Comparison of ENCODE assay signal across 23 cellular contexts in the genomic region with DNA sequence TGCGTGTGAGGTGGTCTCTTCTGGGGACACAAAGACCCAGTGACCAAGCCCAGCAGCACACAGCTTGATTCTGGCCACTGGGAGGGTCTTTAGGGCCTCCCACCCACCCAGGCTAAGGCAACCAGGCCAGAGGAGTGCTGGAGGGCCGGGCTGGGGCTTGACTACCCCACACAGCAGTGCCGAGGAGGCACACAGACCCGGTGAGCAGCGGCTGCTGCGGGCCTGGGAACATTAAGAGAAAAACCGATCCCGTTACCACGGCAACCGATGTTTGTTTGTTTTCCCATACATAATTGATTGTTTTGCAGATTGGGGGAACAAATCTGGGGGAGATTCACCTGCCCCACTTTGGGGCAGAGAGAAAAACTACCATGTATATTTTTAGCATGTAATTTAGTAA. TPM values are rescaled to one million over a fixed set of nuclear protein-coding genes. Genes with fewer than 3 reads are reported as not detected.
DNase-seq lines count a peak whose midpoint lies in the region; ATAC-seq and TF ChIP-seq lines count a peak whose summit lies in the region.
"Had no signal": no experiment of that assay in that cellular context is flagged by ENCODE, and none has a peak within 500 bp of the region (broad histone marks: within the 10 kb centered on the region; RNA-seq: fewer than 3 reads in every experiment).

No MANE protein-coding gene starts in this region.

- no peak overlapping the region for H2AK5ac ChIP-seq in H9 (ENCODE audit: insufficient read length, low read length)

- ATAC-seq in GM21723 (IDR thresholded peaks at IDR 0.05; ENCODE audit: unreplicated experiment) (no peak), sciatic nerve (no peak)
- ATAC-seq: A549, Right ventricle myocardium inferior had no signal

- no peak overlapping the region for H2BK20ac ChIP-seq in H9 (ENCODE audit: low read depth, low read length, poor library complexity, severe bottlenecking)

- no peaks in the 10 kb centered on the region for H3K4me1 ChIP-seq in H9 (ENCODE audit: insufficient read depth, low read length)
- H3K4me1 ChIP-seq: BE2C, SJSA1 had no signal

- H3K18ac ChIP-seq in H9 (ENCODE audit: insufficient read length, low read depth, low read length) = peak overlapping the region; percentile 62

- no peak overlapping the region for H2AFZ ChIP-seq in H9 (ENCODE audit: low read length)

- no peaks in the 10 kb centered on the region for H3K79me1 ChIP-seq in H9 (ENCODE audit: insufficient read depth, low read depth, low read length, poor library complexity, severe bottlenecking)

- TF ChIP-seq CTCF in H9 (conservative IDR thresholded peaks at IDR 0.05) = no peak

- H3K4me3 Mint-ChIP-seq in H9 = no peak overlapping the region
- H3K4me3 Mint-ChIP-seq: CD4-positive, CD25-positive, alpha-beta regulatory T cell had no signal

- H3K4ac ChIP-seq in H9 (ENCODE audit: low read depth, low read length) = peak overlapping the region; percentile 51; the same call in 1 of the 2 replicates

- H3K27me3 Mint-ChIP-seq in H9 (ENCODE audit: low read depth) = peaks cover 47% of the 10 kb centered on the region

- peak overlapping the region in 1 of 3 experiments; percentile 26; a peak in 1 of 7 replicates for H3K27ac Mint-ChIP-seq in H9
- H3K27ac Mint-ChIP-seq: CD4-positive, CD25-positive, alpha-beta regulatory T cell had no signal

- no peaks in the 10 kb centered on the region for H3K79me2 ChIP-seq in H9 (ENCODE audit: insufficient read depth, low read length)

- no peak overlapping the region for H2BK15ac ChIP-seq in H9 (ENCODE audit: low read depth, low read length)

- H3K27ac ChIP-seq in H9 (ENCODE audit: insufficient read length, low read depth, low read length) (no peak overlapping the region), cingulate gyrus (ENCODE audit: low read depth, low read length) (peak overlapping the region; percentile 54)
- H3K27ac ChIP-seq: A549, SJSA1 had no signal

- no peaks in the 10 kb centered on the region for H3K9me3 ChIP-seq in H9 (ENCODE audit: control insufficient read depth, low read depth, low read length)
- H3K9me3 ChIP-seq: A549, BE2C, SJSA1 had no signal

- no peak overlapping the region for H4K8ac ChIP-seq in H9 (replicated peaks; ENCODE audit: insufficient read length, low read depth, low read length)

- no peak overlapping the region for H3K23ac ChIP-seq in H9 (ENCODE audit: insufficient read length, low read depth, low read length)

- no peak overlapping the region for H3K9ac ChIP-seq in H9 (ENCODE audit: extremely low read depth, insufficient read length, low read length)

- H3K9me3 Mint-ChIP-seq in H9 = no peaks in the 10 kb centered on the region
- H3K9me3 Mint-ChIP-seq: CD4-positive, CD25-positive, alpha-beta regulatory T cell had no signal

- peak overlapping the region; percentile 63 for H2BK120ac ChIP-seq in H9 (ENCODE audit: low read depth, low read length, poor library complexity, severe bottlenecking)

- H3K4me1 Mint-ChIP-seq in H9 = peaks cover 2 to 9% of the 10 kb centered on the region in 2 experiments; a peak in 2 of 4 replicates

- peaks cover 7% of the 10 kb centered on the region for H3K23me2 ChIP-seq in H9 (ENCODE audit: insufficient read length, low read depth, low read length, poor library complexity, severe bottlenecking)

- peak overlapping the region; percentile 63; the same call in 1 of the 2 replicates for H3K14ac ChIP-seq in H9 (ENCODE audit: insufficient read depth, low read length)

- H4K91ac ChIP-seq in H9 (ENCODE audit: insufficient read length, low read depth, low read length) = no peak overlapping the region

- no peak overlapping the region for H3T11ph ChIP-seq in H9 (ENCODE audit: low read length)

- H4K5ac ChIP-seq in H9 (ENCODE audit: insufficient read length, low read depth, low read length) = no peak overlapping the region

- no peak overlapping the region for H2BK12ac ChIP-seq in H9 (ENCODE audit: insufficient read length, low read depth, low read length)

- intact Hi-C loops in sciatic nerve (cut with DNase I) = no loop called here

- no peak overlapping the region for H2BK5ac ChIP-seq in H9 (ENCODE audit: insufficient read length, low read length)

- peaks cover 8% of the 10 kb centered on the region; the same call in 1 of the 2 replicates for H3K27me3 ChIP-seq in H9 (ENCODE audit: insufficient read depth, low read length)
- H3K27me3 ChIP-seq: BE2C, SJSA1 had no signal

- no peak overlapping the region for H3K56ac ChIP-seq in H9 (ENCODE audit: insufficient read length, low read depth, low read length)

- no peak overlapping the region for H3K4me2 ChIP-seq in H9 (ENCODE audit: insufficient read depth, insufficient read length, low read length)
- H3K4me2 ChIP-seq: A549 had no signal

- no peaks in the 10 kb centered on the region for H3K36me3 Mint-ChIP-seq in H9 (ENCODE audit: insufficient read depth in 1 of 3, low read depth in 3 of 3)
- H3K36me3 Mint-ChIP-seq: CD4-positive, CD25-positive, alpha-beta regulatory T cell had no signal

- no peak for DNase-seq in H9
- peak; percentile 53 for DNase-seq in iPS-NIHi11 (ENCODE audit: low spot score)
- DNase-seq in retina = peak; percentile 61
- DNase-seq in stimulated activated CD4-positive, alpha-beta T cell treated with anti-CD3 and anti-CD28 coated beads, Interleukin-15, amount 100 ng/mL, for 24 hours = no peak
- no peak for DNase-seq in sciatic nerve (ENCODE audit: low spot score)
- DNase-seq: BE2C; CD4-positive, CD25-positive, alpha-beta regulatory T cell; COR-L47; DMS 273 treated with DMSO at 0.1 percent for 48 hours; GOT3; IMR-90; MV-4-11; NCI-H1105 treated with DMSO at 0.1 percent for 48 hours; NCI-H1694 treated with DMSO at 0.1 percent for 48 hours; NCI-H2081 treated with DMSO at 0.1 percent for 48 hours; NCI-H446 treated with DMSO at 0.1 percent for 48 hours; NCI-H526 treated with DMSO at 0.1 percent for 48 hours; OCI-M1 had no signal

- no peaks in the 10 kb centered on the region for H4K20me1 ChIP-seq in H9 (ENCODE audit: control insufficient read depth, insufficient read depth, insufficient read length)

- no CpG with 5 or more reads among the region's 10 CpGs for WGBS in H9 (ENCODE audit: extremely low coverage, insufficient read length, low lambda C conversion rate)

RNA-seq across cellular contexts. Expression of gene CHD5, which starts 35.5 kb away (rescaled TPM):
- 0.99 and 1.6 TPM in 2 replicates for total RNA-seq in H9 (2021)
- total RNA-seq in sciatic nerve = 0.09 TPM
- total RNA-seq: CD4-positive, CD25-positive, alpha-beta regulatory T cell had no signal

RNA-seq across cellular contexts. Expression of gene RPL22, which starts 54.8 kb away (rescaled TPM):
- total RNA-seq in H9 (2021) (547 and 582 TPM in 2 replicates), sciatic nerve (354 TPM)

Comparison
In these comparisons a context has a peak if more than half of its experiments do, and no peak if none do; other contexts are left out.
1. DNase-seq: peak in iPS-NIHi11 (single experiment) and retina (single experiment); none in H9 (single experiment), stimulated activated CD4-positive, alpha-beta T cell treated with anti-CD3 and anti-CD28 coated beads, Interleukin-15, amount 100 ng/mL, for 24 hours (single experiment) and sciatic nerve (single experiment).